11 cellular contexts compared by ENCODE assay signal in genomic region chr3:10284496-10284895, GRCh38. TPM values are rescaled to one million over a fixed set of nuclear protein-coding genes. Genes with fewer than 3 reads are reported as not detected.
DNase-seq lines count a peak whose midpoint lies in the region; ATAC-seq, FAIRE-seq and TF ChIP-seq lines count a peak whose summit lies in the region.
"Had no signal": no experiment of that assay in that cellular context is flagged by ENCODE, and none has a peak within 500 bp of the region (broad histone marks: within the 10 kb centered on the region; RNA-seq: fewer than 3 reads in every experiment).

No MANE protein-coding gene starts in this region.

- no peaks in the 10 kb centered on the region for H3K9me3 Mint-ChIP-seq in activated T-helper 17 cell treated with anti-CD3 and anti-CD28 coated beads, Interleukin-2, amount 50 U/mL, for 72 hours
- H3K9me3 Mint-ChIP-seq in memory B cell, result no peaks in the 10 kb centered on the region

- FAIRE-seq in HepG2 (lab: Jason Lieb, UNC) (no peak), urothelium cell line (lab: Jason Lieb, UNC) (no peak)

- peaks cover 28 to 51% of the 10 kb centered on the region in 2 experiments for H3K36me3 ChIP-seq in HepG2 (replicated peaks in 1 of 2; ENCODE audit: control insufficient read depth in 1 of 2, insufficient read depth in 2 of 2, low read length in 2 of 2)
- H3K36me3 ChIP-seq in right lobe of liver, result peaks cover 0 to 36% (median 6%) of the 10 kb centered on the region in 4 donors

- peak overlapping the region; percentile 87 for H3K27ac Mint-ChIP-seq in activated T-helper 17 cell treated with anti-CD3 and anti-CD28 coated beads, Interleukin-2, amount 50 U/mL, for 72 hours
- H3K27ac Mint-ChIP-seq in memory B cell, result peak overlapping the region; percentile 81

- BruUV-seq in HepG2 (replicated peaks; lab: Mats Ljungman, UMichigan), result no TSS peak

- no peaks in the 10 kb centered on the region for H3K4me1 ChIP-seq in HepG2 (ENCODE audit: insufficient read depth, low read length)
- no peaks in the 10 kb centered on the region for H3K4me1 ChIP-seq in right lobe of liver

- H3K4me2 ChIP-seq in HepG2 (ENCODE audit: low read depth, low read length), result no peak overlapping the region

- H3K27me3 ChIP-seq in HepG2 (ENCODE audit: control insufficient read depth in 1 of 2, insufficient read depth in 2 of 2, low read length in 2 of 2), result no peaks in the 10 kb centered on the region
- H3K27me3 ChIP-seq in right lobe of liver, result no peaks in the 10 kb centered on the region
- H3K27me3 ChIP-seq: upper lobe of left lung had no signal

- no peak for TF ChIP-seq CTCF in HepG2 (CRISPR knock-in tag; IDR thresholded peaks at IDR 0.05)
- TF ChIP-seq CTCF in right lobe of liver (IDR thresholded peaks at IDR 0.05), result no peak

- ATAC-seq in HepG2 (no peak), right lobe of liver (no peak), memory B cell (ENCODE audit: low read depth) (peak; percentile 86)
- ATAC-seq in activated T-helper 17 cell treated with anti-CD3 and anti-CD28 coated beads, Interleukin-2, amount 50 U/mL, for 72 hours (replicated peaks), result peak; percentile 80

- in situ Hi-C loops in HepG2 (cut with HindIII; ENCODE audit: extremely low pct_ligation_motif_present, low pct_unique_long_range_greater_than_20kb), result no loop called here

- H3K4me3 ChIP-seq in HepG2 (replicated peaks in 1 of 3; ENCODE audit: insufficient read depth in 1 of 3, low read depth in 2 of 3, low read length in 3 of 3) (no peak overlapping the region), right lobe of liver (no peak overlapping the region)
- H3K4me3 ChIP-seq: upper lobe of left lung had no signal

- no peak overlapping the region for H2AFZ ChIP-seq in HepG2 (ENCODE audit: low read length)

- H4K20me1 ChIP-seq in HepG2 (ENCODE audit: insufficient read depth, low read length), result no peaks in the 10 kb centered on the region

- CTCF ChIA-PET in HepG2 (lab: Yijun Ruan, JAX; ENCODE audit: low intra/inter-chr PET ratio, low total read pairs), result no interaction called here

- DNase-seq in HepG2 (ENCODE audit: low spot score), result no peak
- no peak for DNase-seq in right lobe of liver
- no peak for DNase-seq in memory B cell (ENCODE audit: low spot score in 2 of 2)
- DNase-seq in substantia nigra (lab: John Stamatoyannopoulos, UW), result no peak
- DNase-seq in NCI-H510A treated with DMSO at 0.1 percent for 48 hours (lab: John Stamatoyannopoulos, UW), result no peak
- DNase-seq in urothelium cell line (ENCODE audit: low spot score), result no peak
- DNase-seq in retina, result no peak
- DNase-seq: ACHN, NCI-H1930, upper lobe of left lung had no signal

- no peaks in the 10 kb centered on the region for H3K9me3 ChIP-seq in HepG2 (ENCODE audit: low read length)
- H3K9me3 ChIP-seq in right lobe of liver, result no peaks in the 10 kb centered on the region
- H3K9me3 ChIP-seq: upper lobe of left lung had no signal

- H3K4me1 Mint-ChIP-seq in activated T-helper 17 cell treated with anti-CD3 and anti-CD28 coated beads, Interleukin-2, amount 50 U/mL, for 72 hours, result peaks cover 35% of the 10 kb centered on the region
- peaks cover 13% of the 10 kb centered on the region for H3K4me1 Mint-ChIP-seq in memory B cell

- no peak for TF ChIP-seq EP300 in HepG2 (IDR thresholded peaks at IDR 0.05; ENCODE audit: low read depth in 2 of 2, low read length in 2 of 2)
- no peak for TF ChIP-seq EP300 in HepG2 (CRISPR knock-in tag; IDR thresholded peaks at IDR 0.05; ENCODE audit: borderline replicate concordance)

- H3K79me2 ChIP-seq in HepG2 (ENCODE audit: insufficient read depth, low read length), result no peaks in the 10 kb centered on the region

- POLR2A ChIA-PET in HepG2 (lab: Yijun Ruan, JAX), result no interaction called here

- TF ChIP-seq POLR2A in HepG2 (IDR thresholded peaks at IDR 0.05; ENCODE audit: insufficient read depth in 1 of 2, low read depth in 2 of 2, low read length in 2 of 2) (0 out of 4 replicates have a peak, but pooled peaks of 1 of the 2 experiments have one; percentile 4), right lobe of liver (IDR thresholded peaks at IDR 0.05) (no peak)

- no peak for TF ChIP-seq RAD21 in HepG2 (CRISPR knock-in tag; IDR thresholded peaks at IDR 0.05)

- WGBS in HepG2 (ENCODE audit: low lambda C conversion rate), result 99% methylated on average over 9 of the region's 9 CpGs
- WGBS in right lobe of liver (ENCODE audit: insufficient coverage, low coverage, low lambda C conversion rate, missing lambda C conversion rate), result 89% methylated on average over 4 of the region's 9 CpGs

- peak overlapping the region; percentile 65 for H3K4me3 Mint-ChIP-seq in activated T-helper 17 cell treated with anti-CD3 and anti-CD28 coated beads, Interleukin-2, amount 50 U/mL, for 72 hours
- no peak overlapping the region for H3K4me3 Mint-ChIP-seq in memory B cell

- H3K9ac ChIP-seq in HepG2 (ENCODE audit: insufficient read depth, low read depth, low read length), result no peak overlapping the region

- H3K27me3 Mint-ChIP-seq in activated T-helper 17 cell treated with anti-CD3 and anti-CD28 coated beads, Interleukin-2, amount 50 U/mL, for 72 hours, result no peaks in the 10 kb centered on the region
- no peaks in the 10 kb centered on the region for H3K27me3 Mint-ChIP-seq in memory B cell

- H3K36me3 Mint-ChIP-seq in activated T-helper 17 cell treated with anti-CD3 and anti-CD28 coated beads, Interleukin-2, amount 50 U/mL, for 72 hours (ENCODE audit: low read depth), result peaks cover 89% of the 10 kb centered on the region
- peaks cover 7% of the 10 kb centered on the region for H3K36me3 Mint-ChIP-seq in memory B cell

- H3K27ac ChIP-seq in HepG2 (ENCODE audit: extremely low read length, insufficient read depth, low read length) (no peak overlapping the region), right lobe of liver (no peak overlapping the region), substantia nigra (ENCODE audit: low read depth, low read length, poor library complexity, severe bottlenecking) (no peak overlapping the region)
- H3K27ac ChIP-seq: upper lobe of left lung had no signal

- intact Hi-C loops in HepG2 (cut with micrococcal nuclease; ENCODE audit: unreplicated experiment) (no loop called here), right lobe of liver (cut with DNase I) (no loop called here)

RNA-seq across cellular contexts. Expression of gene GHRL, which starts 8.3 kb away (rescaled TPM):
- total RNA-seq in HepG2 (2016; rRNA removed; fragmentation: Illumina TruSeq; extraction: Trizol) (0.09 TPM in 1 of 2 replicates, not detected in the other), right lobe of liver (under 1 TPM in 2 of 6 experiments, not detected in 4; 0.32 to 0.43 TPM)
- 0.71 TPM in 1 of 2 replicates, not detected in the other for total RNA-seq in HepG2 (2016; cell fraction: cytosol; rRNA removed; fragmentation: Illumina TruSeq; extraction: Trizol; ENCODE audit: low read depth)
- 0.22 TPM in 1 of 2 replicates, not detected in the other for total RNA-seq in HepG2 (2016; cell fraction: insoluble cytoplasmic fraction; rRNA removed; fragmentation: Illumina TruSeq; extraction: Trizol)
- total RNA-seq in HepG2 (2016; cell fraction: membrane; rRNA removed; fragmentation: Illumina TruSeq; extraction: Trizol), result not detected in 2 replicates
- not detected in 2 replicates for total RNA-seq in HepG2 (2016; cell fraction: nucleus; rRNA removed; fragmentation: Illumina TruSeq; extraction: Trizol)
- polyA plus RNA-seq in HepG2 (2011; rRNA removed), result not detected in 2 replicates
- not detected in 2 replicates for polyA plus RNA-seq in HepG2 (2011; cell fraction: cytosol; rRNA removed)
- 0.19 and 0.24 TPM in 2 replicates for polyA plus RNA-seq in HepG2 (2011; cell fraction: nucleus; rRNA removed)
- polyA plus RNA-seq in HepG2 (2012), result 0.59 TPM in 1 of 2 replicates, not detected in the other
- not detected in 2 replicates for polyA plus RNA-seq in HepG2 (2016; cell fraction: cytosol; fragmentation: Illumina TruSeq; extraction: Trizol; ENCODE audit: low read depth)
- polyA plus RNA-seq in HepG2 (2016; cell fraction: insoluble cytoplasmic fraction; fragmentation: Illumina TruSeq; extraction: Trizol; ENCODE audit: low read depth), result not detected in 2 replicates
- not detected in 2 replicates for polyA plus RNA-seq in HepG2 (2016; cell fraction: membrane; fragmentation: Illumina TruSeq; extraction: Trizol; ENCODE audit: low read depth)
- 0.80 and 2.1 TPM in 2 replicates for polyA plus RNA-seq in HepG2 (2016; cell fraction: nucleus; fragmentation: Illumina TruSeq; extraction: Trizol; ENCODE audit: insufficient read depth, low read depth)
- polyA minus RNA-seq in HepG2 (2011; rRNA and poly(A)+ RNA removed; ENCODE audit: low replicate concordance), result 0.21 TPM in 1 of 2 replicates, not detected in the other
- not detected in 2 replicates for polyA minus RNA-seq in HepG2 (2011; cell fraction: cytosol; rRNA and poly(A)+ RNA removed)
- 0.87 TPM in 1 of 2 replicates, not detected in the other for polyA minus RNA-seq in HepG2 (2011; cell fraction: nucleus; rRNA and poly(A)+ RNA removed)
- total RNA-seq in activated T-helper 17 cell treated with anti-CD3 and anti-CD28 coated beads, Interleukin-2, amount 50 U/mL, for 72 hours, result under 1 TPM; 0.34 to 0.58 TPM

RNA-seq across cellular contexts. Expression of gene TATDN2, which starts 36.2 kb away (rescaled TPM):
- total RNA-seq in HepG2 (2016; rRNA removed; fragmentation: Illumina TruSeq; extraction: Trizol) (21.9 and 23.9 TPM in 2 replicates), right lobe of liver (10 to 100 TPM in 3 of 6 experiments, 1 to 10 TPM in 3; 7.2 to 13.4 (median 10.1) TPM)
- 6.6 and 7.4 TPM in 2 replicates for total RNA-seq in HepG2 (2016; cell fraction: cytosol; rRNA removed; fragmentation: Illumina TruSeq; extraction: Trizol; ENCODE audit: low read depth)
- total RNA-seq in HepG2 (2016; cell fraction: insoluble cytoplasmic fraction; rRNA removed; fragmentation: Illumina TruSeq; extraction: Trizol), result 20.1 and 20.5 TPM in 2 replicates
- 26.1 and 26.9 TPM in 2 replicates for total RNA-seq in HepG2 (2016; cell fraction: membrane; rRNA removed; fragmentation: Illumina TruSeq; extraction: Trizol)
- 23.9 and 28.8 TPM in 2 replicates for total RNA-seq in HepG2 (2016; cell fraction: nucleus; rRNA removed; fragmentation: Illumina TruSeq; extraction: Trizol)
- 12.1 and 17.1 TPM in 2 replicates for polyA plus RNA-seq in HepG2 (2011; rRNA removed)
- polyA plus RNA-seq in HepG2 (2011; cell fraction: cytosol; rRNA removed), result 12.0 and 14.6 TPM in 2 replicates
- polyA plus RNA-seq in HepG2 (2011; cell fraction: nucleus; rRNA removed), result 28.5 and 29.0 TPM in 2 replicates
- polyA plus RNA-seq in HepG2 (2012), result 21.4 and 21.6 TPM in 2 replicates
- 7.7 and 8.7 TPM in 2 replicates for polyA plus RNA-seq in HepG2 (2016; cell fraction: cytosol; fragmentation: Illumina TruSeq; extraction: Trizol; ENCODE audit: low read depth)
- 25.2 and 26.4 TPM in 2 replicates for polyA plus RNA-seq in HepG2 (2016; cell fraction: insoluble cytoplasmic fraction; fragmentation: Illumina TruSeq; extraction: Trizol; ENCODE audit: low read depth)
- 25.5 and 26.0 TPM in 2 replicates for polyA plus RNA-seq in HepG2 (2016; cell fraction: membrane; fragmentation: Illumina TruSeq; extraction: Trizol; ENCODE audit: low read depth)
- polyA plus RNA-seq in HepG2 (2016; cell fraction: nucleus; fragmentation: Illumina TruSeq; extraction: Trizol; ENCODE audit: insufficient read depth, low read depth), result 29.9 and 30.2 TPM in 2 replicates
- 33.5 and 56.4 TPM in 2 replicates for polyA minus RNA-seq in HepG2 (2011; rRNA and poly(A)+ RNA removed; ENCODE audit: low replicate concordance)
- polyA minus RNA-seq in HepG2 (2011; cell fraction: cytosol; rRNA and poly(A)+ RNA removed), result 8.4 and 9.5 TPM in 2 replicates
- polyA minus RNA-seq in HepG2 (2011; cell fraction: nucleus; rRNA and poly(A)+ RNA removed), result 60.3 and 66.9 TPM in 2 replicates
- 10 to 100 TPM; 56.7 to 71.7 TPM for total RNA-seq in activated T-helper 17 cell treated with anti-CD3 and anti-CD28 coated beads, Interleukin-2, amount 50 U/mL, for 72 hours

RNA-seq across cellular contexts. Expression of gene SEC13, which starts 36.4 kb away (rescaled TPM):
- total RNA-seq in HepG2 (2016; rRNA removed; fragmentation: Illumina TruSeq; extraction: Trizol), result 391 and 418 TPM in 2 replicates
- 232 and 239 TPM in 2 replicates for total RNA-seq in HepG2 (2016; cell fraction: cytosol; rRNA removed; fragmentation: Illumina TruSeq; extraction: Trizol; ENCODE audit: low read depth)
- total RNA-seq in HepG2 (2016; cell fraction: insoluble cytoplasmic fraction; rRNA removed; fragmentation: Illumina TruSeq; extraction: Trizol), result 366 and 400 TPM in 2 replicates
- 335 TPM in 2 replicates for total RNA-seq in HepG2 (2016; cell fraction: membrane; rRNA removed; fragmentation: Illumina TruSeq; extraction: Trizol)
- 176 and 181 TPM in 2 replicates for total RNA-seq in HepG2 (2016; cell fraction: nucleus; rRNA removed; fragmentation: Illumina TruSeq; extraction: Trizol)
- 266 and 288 TPM in 2 replicates for polyA plus RNA-seq in HepG2 (2011; rRNA removed)
- polyA plus RNA-seq in HepG2 (2011; cell fraction: cytosol; rRNA removed), result 264 and 374 TPM in 2 replicates
- polyA plus RNA-seq in HepG2 (2011; cell fraction: nucleus; rRNA removed), result 204 and 219 TPM in 2 replicates
- polyA plus RNA-seq in HepG2 (2012), result 224 and 231 TPM in 2 replicates
- 171 and 195 TPM in 2 replicates for polyA plus RNA-seq in HepG2 (2016; cell fraction: cytosol; fragmentation: Illumina TruSeq; extraction: Trizol; ENCODE audit: low read depth)
- 327 and 374 TPM in 2 replicates for polyA plus RNA-seq in HepG2 (2016; cell fraction: insoluble cytoplasmic fraction; fragmentation: Illumina TruSeq; extraction: Trizol; ENCODE audit: low read depth)
- polyA plus RNA-seq in HepG2 (2016; cell fraction: membrane; fragmentation: Illumina TruSeq; extraction: Trizol; ENCODE audit: low read depth), result 204 and 212 TPM in 2 replicates
- 222 and 239 TPM in 2 replicates for polyA plus RNA-seq in HepG2 (2016; cell fraction: nucleus; fragmentation: Illumina TruSeq; extraction: Trizol; ENCODE audit: insufficient read depth, low read depth)
- polyA minus RNA-seq in HepG2 (2011; rRNA and poly(A)+ RNA removed; ENCODE audit: low replicate concordance), result 289 and 526 TPM in 2 replicates
- polyA minus RNA-seq in HepG2 (2011; cell fraction: cytosol; rRNA and poly(A)+ RNA removed), result 174 and 198 TPM in 2 replicates
- 192 and 208 TPM in 2 replicates for polyA minus RNA-seq in HepG2 (2011; cell fraction: nucleus; rRNA and poly(A)+ RNA removed)
- total RNA-seq in right lobe of liver, result 10 to 100 TPM; 49.1 to 74.7 (median 64.4) TPM
- 100 to 1,000 TPM in 1 of 2 donors, 10 to 100 TPM in 1; 69.5 to 104 TPM for total RNA-seq in activated T-helper 17 cell treated with anti-CD3 and anti-CD28 coated beads, Interleukin-2, amount 50 U/mL, for 72 hours

Comparison
In these comparisons a context has a peak if more than half of its experiments do, and no peak if none do; other contexts are left out.
1. ATAC-seq: peak in activated T-helper 17 cell treated with anti-CD3 and anti-CD28 coated beads, Interleukin-2, amount 50 U/mL, for 72 hours (single experiment) and memory B cell (single experiment); none in HepG2 (single experiment) and right lobe of liver (0 of 4).